16 cellular contexts compared by ENCODE assay signal in the genomic region with DNA sequence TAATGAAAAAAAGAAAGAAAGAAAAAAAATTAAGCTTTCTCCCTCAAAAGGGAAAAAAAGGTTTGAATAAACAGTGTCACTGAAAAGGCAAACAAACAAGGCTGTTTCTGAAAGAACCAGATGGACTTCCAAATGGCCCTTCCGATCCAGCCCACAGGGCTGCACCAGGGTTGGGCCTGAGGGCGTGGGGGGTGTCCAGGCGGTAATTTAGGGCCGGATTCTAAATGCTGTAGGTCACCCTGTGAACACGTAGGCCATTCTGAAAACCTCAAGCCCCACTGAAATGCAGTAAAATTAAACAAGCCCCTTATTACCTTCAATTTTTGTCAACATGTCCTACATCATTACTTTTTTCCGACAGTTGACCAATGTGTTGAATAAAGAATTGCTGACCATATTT.
A peak's percentile ranks its signal among the peaks of the same experiment; 100 is the strongest.
DNase-seq lines count a peak whose midpoint lies in the region; ATAC-seq, FAIRE-seq and TF ChIP-seq lines count a peak whose summit lies in the region.
"Had no signal": no experiment of that assay in that cellular context is flagged by ENCODE, and none has a peak within 500 bp of the region (broad histone marks: within the 10 kb centered on the region; RNA-seq: fewer than 3 reads in every experiment).

No MANE protein-coding gene starts in this region.

- ATAC-seq in left lung = no peak

- no peak overlapping the region for H4K91ac ChIP-seq in mesenchymal stem cell (ENCODE audit: low read length)

- no peak overlapping the region for H2BK5ac ChIP-seq in mesenchymal stem cell (ENCODE audit: low read depth, low read length, poor library complexity, severe bottlenecking)

- no peak overlapping the region for H3K18ac ChIP-seq in mesenchymal stem cell (ENCODE audit: low read depth in 1 of 2, low read length in 2 of 2)

- in situ Hi-C loops in G401 (cut with HindIII; ENCODE audit: low sequenced_read_pairs) = no loop called here
- in situ Hi-C loops in GM13977 (cut with MboI; ENCODE audit: low pct_unique_long_range_greater_than_20kb, low sequenced_read_pairs, unreplicated experiment) = no loop called here

- peak overlapping the region; percentile 46 for H3K4me2 ChIP-seq in astrocyte (ENCODE audit: low read length)
- peak overlapping the region; percentile 14 for H3K4me2 ChIP-seq in mesenchymal stem cell (ENCODE audit: low read length, poor library complexity, severe bottlenecking)
- H3K4me2 ChIP-seq in smooth muscle cell = peak overlapping the region; percentile 75

- no peak overlapping the region for H2AK5ac ChIP-seq in mesenchymal stem cell (ENCODE audit: low read length, severe bottlenecking)

- peak overlapping the region; percentile 50 for H3K4me3 Mint-ChIP-seq in astrocyte (ENCODE audit: unreplicated experiment)
- H3K4me3 Mint-ChIP-seq: activated CD4-positive, alpha-beta T cell treated with anti-CD3 and anti-CD28 coated beads, Interleukin-2, amount 10 ng/mL, durations not matched to agents 7 days and 5 days; activated T-cell treated with anti-CD3 and anti-CD28 coated beads, Interleukin-2, amount 50 U/mL, for 24 hours had no signal

- H3K27me3 ChIP-seq in astrocyte (ENCODE audit: insufficient read depth, low read length) (peaks cover 2% of the 10 kb centered on the region), mesenchymal stem cell (ENCODE audit: control insufficient read depth in 1 of 2, insufficient read depth in 1 of 2, low read length in 2 of 2) (peaks cover 5 to 8% of the 10 kb centered on the region in 2 experiments), smooth muscle cell (ENCODE audit: low read depth) (peaks cover 4% of the 10 kb centered on the region), left lung (peaks cover 0 to 10% of the 10 kb centered on the region in 2 donors)

- FAIRE-seq in astrocyte (lab: Jason Lieb, UNC) = no peak
- FAIRE-seq: frontal cortex had no signal

- no peak overlapping the region for H3K23ac ChIP-seq in mesenchymal stem cell (ENCODE audit: low read length in 2 of 2)

- H3K4me3 ChIP-seq in astrocyte (ENCODE audit: insufficient read depth, low read depth, low read length) = no peak overlapping the region
- H3K4me3 ChIP-seq in mesenchymal stem cell (ENCODE audit: insufficient read depth in 1 of 2, low read depth in 1 of 2, low read length in 2 of 2) = no peak overlapping the region
- no peak overlapping the region for H3K4me3 ChIP-seq in smooth muscle cell
- H3K4me3 ChIP-seq in left lung = no peak overlapping the region
- H3K4me3 ChIP-seq: lung had no signal

- no peaks in the 10 kb centered on the region for H3K4me1 Mint-ChIP-seq in astrocyte (ENCODE audit: low read depth, unreplicated experiment)
- H3K4me1 Mint-ChIP-seq: activated CD4-positive, alpha-beta T cell treated with anti-CD3 and anti-CD28 coated beads, Interleukin-2, amount 10 ng/mL, durations not matched to agents 7 days and 5 days had no signal

- no peaks in the 10 kb centered on the region for H3K36me3 ChIP-seq in astrocyte (ENCODE audit: insufficient read depth, low read length)
- no peaks in the 10 kb centered on the region for H3K36me3 ChIP-seq in mesenchymal stem cell (ENCODE audit: control insufficient read depth in 1 of 2, insufficient read depth in 2 of 2, low read depth in 1 of 2, low read length in 2 of 2)
- H3K36me3 ChIP-seq in smooth muscle cell (ENCODE audit: low read depth) = no peaks in the 10 kb centered on the region
- H3K36me3 ChIP-seq in left lung = no peaks in the 10 kb centered on the region
- H3K36me3 ChIP-seq: neutrophil had no signal

- intact Hi-C loops in left lung (cut with DNase I) = no loop called here

- no peak overlapping the region for H4K8ac ChIP-seq in mesenchymal stem cell (ENCODE audit: low read length)

- H3K4me1 ChIP-seq in astrocyte (ENCODE audit: insufficient read depth, low read length) = no peaks in the 10 kb centered on the region
- H3K4me1 ChIP-seq in mesenchymal stem cell (ENCODE audit: control insufficient read depth, insufficient read depth, low read depth, low read length) = peaks cover 13% of the 10 kb centered on the region
- peaks cover 19% of the 10 kb centered on the region for H3K4me1 ChIP-seq in smooth muscle cell (ENCODE audit: low read depth)
- H3K4me1 ChIP-seq in left lung = no peaks in the 10 kb centered on the region

- no peak overlapping the region for H3K4ac ChIP-seq in mesenchymal stem cell (ENCODE audit: low read depth in 1 of 2, low read length in 2 of 2)

- WGBS in mesenchymal stem cell = 30% methylated on average over 4 of the region's 6 CpGs
- 66% methylated on average over 6 of the region's 6 CpGs for WGBS in smooth muscle cell (ENCODE audit: low lambda C conversion rate)

- no peak overlapping the region for H2BK120ac ChIP-seq in mesenchymal stem cell (ENCODE audit: low read depth, low read length)

- no peak overlapping the region for H2BK15ac ChIP-seq in mesenchymal stem cell (ENCODE audit: low read depth, poor library complexity, severe bottlenecking)

- no peaks in the 10 kb centered on the region for H3K9me3 Mint-ChIP-seq in astrocyte (ENCODE audit: unreplicated experiment)
- H3K9me3 Mint-ChIP-seq: activated CD4-positive, alpha-beta T cell treated with anti-CD3 and anti-CD28 coated beads, Interleukin-2, amount 10 ng/mL, durations not matched to agents 7 days and 5 days; activated T-cell treated with anti-CD3 and anti-CD28 coated beads, Interleukin-2, amount 50 U/mL, for 24 hours had no signal

- H3K79me1 ChIP-seq in mesenchymal stem cell (replicated peaks; ENCODE audit: low read length, poor library complexity, severe bottlenecking) = no peaks in the 10 kb centered on the region

- DNase-seq in G401 (ENCODE audit: low spot score) (peak; percentile 67), astrocyte (ENCODE audit: low read depth) (no peak), mesenchymal stem cell (peak; percentile 44), smooth muscle cell (lab: John Stamatoyannopoulos, UW; ENCODE audit: unreplicated experiment) (no peak), GM13977 (ENCODE audit: low spot score) (no peak), left lung (no peak)
- no peak for DNase-seq in stimulated activated CD4-positive, alpha-beta T cell treated with anti-CD3 and anti-CD28 coated beads, Interleukin-2, amount 100 ng/mL, for 48 hours
- no peak for DNase-seq in activated naive CD4-positive, alpha-beta T cell (lab: John Stamatoyannopoulos, UW)
- DNase-seq: activated CD4-positive, alpha-beta T cell treated with anti-CD3 and anti-CD28 coated beads, Interleukin-2, amount 10 ng/mL, durations not matched to agents 7 days and 5 days; activated T-cell treated with anti-CD3 and anti-CD28 coated beads, Interleukin-2, amount 50 U/mL, for 24 hours; COR-L47; NCI-H1694; NCI-H446 treated with DMSO at 0.1 percent for 48 hours had no signal

- H2BK12ac ChIP-seq in mesenchymal stem cell (ENCODE audit: low read length in 2 of 2) = peak overlapping the region in 1 of 2 experiments; percentile 76

- H3K79me2 ChIP-seq in astrocyte (ENCODE audit: insufficient read depth, low read length) = no peaks in the 10 kb centered on the region
- H3K79me2 ChIP-seq in smooth muscle cell (ENCODE audit: low read depth) = no peaks in the 10 kb centered on the region

- H2AFZ ChIP-seq in astrocyte (ENCODE audit: low read depth, low read length) (peak overlapping the region; percentile 1), mesenchymal stem cell (ENCODE audit: low read depth, low read length) (no peak overlapping the region), smooth muscle cell (ENCODE audit: low read depth) (no peak overlapping the region)

- H3K9me3 ChIP-seq in astrocyte (ENCODE audit: insufficient read depth, low read depth, low read length) = no peaks in the 10 kb centered on the region
- H3K9me3 ChIP-seq in mesenchymal stem cell (ENCODE audit: control insufficient read depth, low read length) = no peaks in the 10 kb centered on the region
- no peaks in the 10 kb centered on the region for H3K9me3 ChIP-seq in smooth muscle cell (replicated peaks; ENCODE audit: low read depth)
- no peaks in the 10 kb centered on the region for H3K9me3 ChIP-seq in left lung
- H3K9me3 ChIP-seq: neutrophil had no signal

- no peaks in the 10 kb centered on the region for H3K36me3 Mint-ChIP-seq in astrocyte (ENCODE audit: low read depth, unreplicated experiment)

- H3K27ac Mint-ChIP-seq in astrocyte (ENCODE audit: unreplicated experiment) = peak overlapping the region; percentile 41
- H3K27ac Mint-ChIP-seq: activated CD4-positive, alpha-beta T cell treated with anti-CD3 and anti-CD28 coated beads, Interleukin-2, amount 10 ng/mL, durations not matched to agents 7 days and 5 days; activated T-cell treated with anti-CD3 and anti-CD28 coated beads, Interleukin-2, amount 50 U/mL, for 24 hours had no signal

- H3K14ac ChIP-seq in mesenchymal stem cell (ENCODE audit: low read length in 2 of 2) = no peak overlapping the region

- H4K20me1 ChIP-seq in astrocyte (ENCODE audit: insufficient read depth, low read length) = no peaks in the 10 kb centered on the region
- H4K20me1 ChIP-seq in smooth muscle cell (ENCODE audit: low read depth) = no peaks in the 10 kb centered on the region

- peaks cover 11% of the 10 kb centered on the region for H3K27me3 Mint-ChIP-seq in astrocyte (ENCODE audit: low read depth, unreplicated experiment)

- no peak overlapping the region for H3K27ac ChIP-seq in astrocyte (ENCODE audit: low read depth, low read length)
- no peak overlapping the region for H3K27ac ChIP-seq in mesenchymal stem cell (ENCODE audit: low read length, poor library complexity, severe bottlenecking)
- H3K27ac ChIP-seq in smooth muscle cell (ENCODE audit: low read depth) = no peak overlapping the region
- peak overlapping the region in 1 of 2 donors; percentile 13 for H3K27ac ChIP-seq in left lung
- H3K27ac ChIP-seq: neutrophil had no signal

- H3K9ac ChIP-seq in astrocyte (ENCODE audit: low read length) (no peak overlapping the region), mesenchymal stem cell (ENCODE audit: low read length) (no peak overlapping the region), smooth muscle cell (ENCODE audit: low read depth) (no peak overlapping the region)

- no peaks in the 10 kb centered on the region for H3F3A ChIP-seq in smooth muscle cell (ENCODE audit: low read depth)

- no peak for TF ChIP-seq CTCF in astrocyte (IDR thresholded peaks at IDR 0.05; ENCODE audit: insufficient read depth, low read depth, low read length)
- TF ChIP-seq CTCF in smooth muscle cell (IDR thresholded peaks at IDR 0.05; ENCODE audit: borderline replicate concordance, insufficient read depth, poor library complexity, severe bottlenecking) = no peak
- no peak for TF ChIP-seq CTCF in GM13977 (IDR thresholded peaks at IDR 0.05; ENCODE audit: extremely low read depth, insufficient read depth, missing control alignments)
- no peak for TF ChIP-seq CTCF in left lung (IDR thresholded peaks at IDR 0.05)

Comparison
In these comparisons a context has a peak if more than half of its experiments do, and no peak if none do; other contexts are left out.
1. DNase-seq: peak in G401 (single experiment) and mesenchymal stem cell (single experiment); none in astrocyte (single experiment), smooth muscle cell (single experiment), stimulated activated CD4-positive, alpha-beta T cell treated with anti-CD3 and anti-CD28 coated beads, Interleukin-2, amount 100 ng/mL, for 48 hours (0 of 2), activated naive CD4-positive, alpha-beta T cell (0 of 4), GM13977 (single experiment) and left lung (0 of 2).
2. H3K4me2 ChIP-seq: peak in every context shown above with its lines; median percentile 75 in smooth muscle cell; 46 in astrocyte; 14 in mesenchymal stem cell.